Comparison of ENCODE assay signal across 16 cellular contexts in the genomic region with DNA sequence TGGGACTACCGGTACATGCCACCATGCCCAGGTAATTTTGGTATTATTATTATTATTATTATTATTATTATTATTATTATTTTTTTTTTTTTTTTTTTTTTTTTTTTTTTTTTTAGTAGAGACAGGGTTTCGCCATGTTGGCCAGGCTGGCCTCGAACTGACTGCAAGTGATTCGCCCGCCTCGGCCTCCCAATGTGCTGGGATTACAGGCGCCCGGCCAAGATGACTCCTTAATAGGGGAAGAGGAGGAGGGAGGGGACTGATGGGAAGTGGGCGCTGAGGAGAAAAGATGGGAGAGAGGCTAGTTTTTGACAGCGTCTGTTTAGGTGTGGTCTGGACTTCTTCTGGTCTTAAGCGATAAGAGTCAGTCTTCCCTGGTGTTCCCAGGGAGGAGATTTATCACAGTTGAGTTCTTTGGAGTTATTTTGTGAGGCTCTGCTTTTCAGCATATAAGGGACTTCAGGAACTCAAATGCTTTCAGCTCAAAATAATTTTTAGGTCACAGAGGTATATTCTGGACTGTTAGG. TPM values are rescaled to one million over a fixed set of nuclear protein-coding genes. Genes with fewer than 3 reads are reported as not detected.
DNase-seq lines count a peak whose midpoint lies in the region; ATAC-seq, FAIRE-seq and TF ChIP-seq lines count a peak whose summit lies in the region.
"Had no signal": no experiment of that assay in that cellular context is flagged by ENCODE, and none has a peak within 500 bp of the region (broad histone marks: within the 10 kb centered on the region; RNA-seq: fewer than 3 reads in every experiment).

No MANE protein-coding gene starts in this region.

- TF ChIP-seq CTCF in WTC11 (IDR thresholded peaks at IDR 0.05), result no peak
- TF ChIP-seq CTCF in D721Med (IDR thresholded peaks at IDR 0.05; ENCODE audit: insufficient read depth, missing control alignments), result no peak

- H3K4me3 Mint-ChIP-seq in WTC11 (no peak overlapping the region), memory B cell (no peak overlapping the region)

- no peaks in the 10 kb centered on the region for H3K9me3 Mint-ChIP-seq in WTC11
- no peaks in the 10 kb centered on the region for H3K9me3 Mint-ChIP-seq in memory B cell

- no peaks in the 10 kb centered on the region for H3K79me2 ChIP-seq in GM23248 (ENCODE audit: insufficient read depth)

- H3K27ac Mint-ChIP-seq in WTC11 (no peak overlapping the region), memory B cell (peak overlapping the region; percentile 58)

- peaks cover 0 to 18% (median 6%) of the 10 kb centered on the region in 11 experiments; a peak in 9 of 22 replicates for H4K20me1 ChIP-seq in BLaER1 treated with 17β-estradiol and CSF1 and Interleukin-3, amounts not matched to agents 10 nM and 100 nM
- no peaks in the 10 kb centered on the region; the same call in 1 of the 2 replicates for H4K20me1 ChIP-seq in GM23248 (ENCODE audit: insufficient read depth)

- H3K27me3 ChIP-seq in BLaER1 treated with 17β-estradiol and CSF1 and Interleukin-3, amounts not matched to agents 10 nM and 100 nM, result no peaks in the 10 kb centered on the region
- H3K27me3 ChIP-seq in GM23248 (replicated peaks; ENCODE audit: insufficient read depth), result no peaks in the 10 kb centered on the region

- H3F3A ChIP-seq in GM23248 (ENCODE audit: insufficient read depth), result peaks cover 14% of the 10 kb centered on the region

- H2AFZ ChIP-seq in GM23248, result no peak overlapping the region

- no peak overlapping the region for H3K9ac ChIP-seq in BLaER1 treated with 17β-estradiol and CSF1 and Interleukin-3, amounts not matched to agents 10 nM and 100 nM
- H3K9ac ChIP-seq in GM23248, result no peak overlapping the region

- H3K9me2 ChIP-seq in GM23248 (ENCODE audit: insufficient read depth), result no peaks in the 10 kb centered on the region

- no peaks in the 10 kb centered on the region for H3K27me3 Mint-ChIP-seq in WTC11 (ENCODE audit: low read depth)
- no peaks in the 10 kb centered on the region for H3K27me3 Mint-ChIP-seq in memory B cell

- H3K27ac ChIP-seq in BLaER1 treated with 17β-estradiol and CSF1 and Interleukin-3, amounts not matched to agents 10 nM and 100 nM, result peak overlapping the region in 4 of 11 experiments; percentile 8 to 50 (median 42); a peak in 4 of 22 replicates
- H3K27ac ChIP-seq in GM23248, result no peak overlapping the region; the same call in 1 of the 2 replicates

- in situ Hi-C loops in GM23248 (cut with MboI), result no loop called here

- POLR2A ChIA-PET in WTC11 (lab: Charles Lee), result no interaction called here

- H3K36me3 Mint-ChIP-seq in WTC11 (peaks cover 45% of the 10 kb centered on the region), memory B cell (peaks cover 29% of the 10 kb centered on the region)

- DNase-seq in GM23248 (peak; percentile 21), WTC11 (ENCODE audit: low spot score) (no peak), memory B cell (ENCODE audit: low spot score in 2 of 2) (no peak), D721Med (ENCODE audit: insufficient read length, low spot score) (no peak), AG20443 (ENCODE audit: low spot score) (no peak), SIG-M5 (lab: John Stamatoyannopoulos, UW) (no peak)
- DNase-seq: C1 segment of cervical spinal cord, COR-L47, NCI-H1417, NCI-H1930, NCI-H69 had no signal

- H3K4me2 ChIP-seq in BLaER1 treated with 17β-estradiol and CSF1 and Interleukin-3, amounts not matched to agents 10 nM and 100 nM, result peak overlapping the region in 10 of 11 experiments; percentile 0 to 70 (median 22); a peak in 14 of 22 replicates
- no peak overlapping the region for H3K4me2 ChIP-seq in GM23248 (ENCODE audit: unreplicated experiment)

- H3K4me1 ChIP-seq in BLaER1 treated with 17β-estradiol and CSF1 and Interleukin-3, amounts not matched to agents 10 nM and 100 nM, result peaks cover 43 to 61% (median 51%) of the 10 kb centered on the region in 10 experiments
- H3K4me1 ChIP-seq in GM23248 (ENCODE audit: insufficient read depth), result peaks cover 21% of the 10 kb centered on the region

- CTCF ChIA-PET in WTC11 (lab: Charles Lee), result interaction anchor here (1.3 kb wide), 1 partner anchor 43 kb away, joined by 3 read pairs; no protein-coding TSS in a partner anchor

- no peak overlapping the region for H3K4me3 ChIP-seq in BLaER1 treated with 17β-estradiol and CSF1 and Interleukin-3, amounts not matched to agents 10 nM and 100 nM
- H3K4me3 ChIP-seq in GM23248, result no peak overlapping the region
- H3K4me3 ChIP-seq: HAP-1 had no signal

- WGBS in GM23248 (ENCODE audit: low coverage in 1 of 2, low lambda C conversion rate in 2 of 2, missing lambda C conversion rate in 2 of 2), 2 experiments, result 88 to 91% methylated on average over 11 of the region's 11 CpGs

- no peak for FAIRE-seq in D721Med (lab: Jason Lieb, UNC)
- FAIRE-seq: A204.1 had no signal

- H3K9me3 ChIP-seq in BLaER1 treated with 17β-estradiol and CSF1 and Interleukin-3, amounts not matched to agents 10 nM and 100 nM (replicated peaks in 1 of 11), result peaks cover 0 to 13% (median 0%) of the 10 kb centered on the region in 11 experiments; a peak in 1 of 22 replicates
- H3K9me3 ChIP-seq in GM23248 (ENCODE audit: low read depth), result no peaks in the 10 kb centered on the region
- H3K9me3 ChIP-seq: HAP-1 had no signal

- H3K36me3 ChIP-seq in BLaER1 treated with 17β-estradiol and CSF1 and Interleukin-3, amounts not matched to agents 10 nM and 100 nM, result peaks cover 46 to 69% (median 60%) of the 10 kb centered on the region in 11 experiments
- H3K36me3 ChIP-seq in GM23248 (ENCODE audit: low read depth), result no peaks in the 10 kb centered on the region

- ATAC-seq in WTC11, result no peak
- ATAC-seq in memory B cell (ENCODE audit: low read depth), result no peak
- no peak for ATAC-seq in HG03135 (IDR thresholded peaks at IDR 0.05; ENCODE audit: unreplicated experiment)

- no peaks in the 10 kb centered on the region for H3K4me1 Mint-ChIP-seq in WTC11
- peaks cover 30% of the 10 kb centered on the region for H3K4me1 Mint-ChIP-seq in memory B cell

TF ChIP-seq in WTC11, 78 proteins besides CTCF, POLR2A, EP300 and RAD21:
- no peak for TF ChIP-seq MYBL2 (CRISPR knock-in tag; IDR thresholded peaks at IDR 0.05)
- TF ChIP-seq, protein P1, sequence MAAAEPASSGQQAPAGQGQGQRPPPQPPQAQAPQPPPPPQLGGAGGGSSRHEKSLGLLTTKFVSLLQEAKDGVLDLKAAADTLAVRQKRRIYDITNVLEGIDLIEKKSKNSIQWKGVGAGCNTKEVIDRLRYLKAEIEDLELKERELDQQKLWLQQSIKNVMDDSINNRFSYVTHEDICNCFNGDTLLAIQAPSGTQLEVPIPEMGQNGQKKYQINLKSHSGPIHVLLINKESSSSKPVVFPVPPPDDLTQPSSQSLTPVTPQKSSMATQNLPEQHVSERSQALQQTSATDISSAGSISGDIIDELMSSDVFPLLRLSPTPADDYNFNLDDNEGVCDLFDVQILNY (CRISPR knock-in tag; IDR thresholded peaks at IDR 0.05), result no peak
- peak; percentile 20; the same call in 1 of the 2 replicates for TF ChIP-seq HMGA2 (CRISPR knock-in tag; IDR thresholded peaks at IDR 0.05)
- TF ChIP-seq, protein P2, sequence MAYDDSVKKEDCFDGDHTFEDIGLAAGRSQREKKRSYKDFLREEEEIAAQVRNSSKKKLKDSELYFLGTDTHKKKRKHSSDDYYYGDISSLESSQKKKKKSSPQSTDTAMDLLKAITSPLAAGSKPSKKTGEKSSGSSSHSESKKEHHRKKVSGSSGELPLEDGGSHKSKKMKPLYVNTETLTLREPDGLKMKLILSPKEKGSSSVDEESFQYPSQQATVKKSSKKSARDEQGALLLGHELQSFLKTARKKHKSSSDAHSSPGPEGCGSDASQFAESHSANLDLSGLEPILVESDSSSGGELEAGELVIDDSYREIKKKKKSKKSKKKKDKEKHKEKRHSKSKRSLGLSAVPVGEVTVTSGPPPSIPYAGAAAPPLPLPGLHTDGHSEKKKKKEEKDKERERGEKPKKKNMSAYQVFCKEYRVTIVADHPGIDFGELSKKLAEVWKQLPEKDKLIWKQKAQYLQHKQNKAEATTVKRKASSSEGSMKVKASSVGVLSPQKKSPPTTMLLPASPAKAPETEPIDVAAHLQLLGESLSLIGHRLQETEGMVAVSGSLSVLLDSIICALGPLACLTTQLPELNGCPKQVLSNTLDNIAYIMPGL (CRISPR knock-in tag; IDR thresholded peaks at IDR 0.05), result no peak
TF ChIP-seq in WTC11: peak in this region for 1.

RNA-seq across cellular contexts. Expression of a gene that starts 34.4 kb away (rescaled TPM):
- total RNA-seq in GM23248 (2014; rRNA removed; shearing (Covaris generic)), result not detected in 2 replicates
- 0.10 TPM in 1 of 2 replicates, not detected in the other for polyA plus RNA-seq in GM23248 (2016; fragmentation: Nextera tagmentation; extraction: Ambion mirVana)
- 0.09 TPM in 1 of 3 replicates, not detected in the others for total RNA-seq in WTC11 (2021)
- total RNA-seq: OCI-LY7 had no signal

RNA-seq across cellular contexts. Expression of a gene that starts 59.6 kb away (rescaled TPM):
- 23.5 and 25.0 TPM in 2 replicates for total RNA-seq in GM23248 (2014; rRNA removed; shearing (Covaris generic))
- 19.4 and 20.6 TPM in 2 replicates for polyA plus RNA-seq in GM23248 (2016; fragmentation: Nextera tagmentation; extraction: Ambion mirVana)
- total RNA-seq in WTC11 (2021), result 47.0 to 51.4 TPM (median 50.9 TPM) in 3 replicates
